Comparison of ENCODE assay signal across 20 cellular contexts in genomic region chr10:18401416-18402195, GRCh38.
DNase-seq lines count a peak whose midpoint lies in the region; TF ChIP-seq lines count a peak whose summit lies in the region.
"Had no signal": no experiment of that assay in that cellular context is flagged by ENCODE, and none has a peak within 500 bp of the region (broad histone marks: within the 10 kb centered on the region; RNA-seq: fewer than 3 reads in every experiment).

No MANE protein-coding gene starts in this region.

- H3K27me3 ChIP-seq in iPS-18a (ENCODE audit: control insufficient read depth, insufficient read depth, low read length) (peaks cover 20% of the 10 kb centered on the region), smooth muscle cell (ENCODE audit: low read depth) (peaks cover 33% of the 10 kb centered on the region)
- H3K27me3 ChIP-seq: breast epithelium had no signal

- H3K27ac ChIP-seq in angular gyrus (ENCODE audit: low read depth, low read length), result peak overlapping the region; percentile 57
- no peak overlapping the region for H3K27ac ChIP-seq in iPS-18a (ENCODE audit: low read length)
- no peak overlapping the region for H3K27ac ChIP-seq in smooth muscle cell (ENCODE audit: low read depth)
- H3K27ac ChIP-seq: breast epithelium, gastrocnemius medialis had no signal

- H3K4me1 ChIP-seq in iPS-18a (ENCODE audit: control insufficient read depth, low read depth, low read length), result peaks cover 7% of the 10 kb centered on the region
- no peaks in the 10 kb centered on the region for H3K4me1 ChIP-seq in smooth muscle cell (ENCODE audit: low read depth)
- H3K4me1 ChIP-seq: breast epithelium had no signal

- WGBS in smooth muscle cell (ENCODE audit: low lambda C conversion rate), result 92% methylated on average over 12 of the region's 12 CpGs

- H3K9me3 ChIP-seq in iPS-18a (ENCODE audit: control insufficient read depth, low read depth, low read length) (no peaks in the 10 kb centered on the region), smooth muscle cell (replicated peaks; ENCODE audit: low read depth) (no peaks in the 10 kb centered on the region)
- H3K9me3 ChIP-seq: breast epithelium, gastrocnemius medialis had no signal

- H3K36me3 ChIP-seq in iPS-18a (ENCODE audit: control insufficient read depth, low read depth, low read length), result no peaks in the 10 kb centered on the region
- no peaks in the 10 kb centered on the region for H3K36me3 ChIP-seq in smooth muscle cell (ENCODE audit: low read depth)
- H3K36me3 ChIP-seq: breast epithelium, gastrocnemius medialis had no signal

- DNase-seq in NCI-H2227 treated with DMSO at 0.1 percent for 48 hours (lab: John Stamatoyannopoulos, UW) (peak; percentile 8), NCI-H2227 (lab: John Stamatoyannopoulos, UW; ENCODE audit: unreplicated experiment) (no peak), smooth muscle cell (lab: John Stamatoyannopoulos, UW; ENCODE audit: unreplicated experiment) (no peak)
- no peak for DNase-seq in stimulated activated naive CD4-positive, alpha-beta T cell (lab: John Stamatoyannopoulos, UW)
- no peak for DNase-seq in activated CD4-positive, CD25-positive, alpha-beta regulatory T cell (lab: John Stamatoyannopoulos, UW)
- DNase-seq in activated T-cell treated with anti-CD3 and anti-CD28 coated beads, Interleukin-2, amount 50 U/mL, for 1 hour, result no peak
- DNase-seq: 8988T; activated CD4-positive, alpha-beta T cell treated with anti-CD3 and anti-CD28 coated beads for 36 hours; DMS79; gastrocnemius medialis; HCEC 1CT; left cardiac atrium; midbrain; NCI-H1105; NCI-H748 treated with DMSO at 0.1 percent for 48 hours; stimulated activated CD4-positive, alpha-beta T cell treated with anti-CD3 and anti-CD28 coated beads, Interleukin-12 subunit alpha, Interleukin-12 subunit beta, amount 100 ng/mL, for 4 hours; SW 1271 had no signal

- H4K20me1 ChIP-seq in smooth muscle cell (ENCODE audit: low read depth), result no peaks in the 10 kb centered on the region

- H3K9ac ChIP-seq in iPS-18a (ENCODE audit: low read length), result no peak overlapping the region
- H3K9ac ChIP-seq in smooth muscle cell (ENCODE audit: low read depth), result no peak overlapping the region

- H3K4me3 ChIP-seq in iPS-18a (ENCODE audit: low read length) (peak overlapping the region; percentile 86), smooth muscle cell (peak overlapping the region; percentile 49)
- H3K4me3 ChIP-seq: breast epithelium had no signal

- H3K79me2 ChIP-seq in smooth muscle cell (ENCODE audit: low read depth), result no peaks in the 10 kb centered on the region

- TF ChIP-seq CTCF in smooth muscle cell (IDR thresholded peaks at IDR 0.05; ENCODE audit: borderline replicate concordance, insufficient read depth, poor library complexity, severe bottlenecking), result no peak

- H2AFZ ChIP-seq in smooth muscle cell (ENCODE audit: low read depth), result no peak overlapping the region

- H3K4me2 ChIP-seq in smooth muscle cell, result no peak overlapping the region

- H3F3A ChIP-seq in smooth muscle cell (ENCODE audit: low read depth), result no peaks in the 10 kb centered on the region
